In the genomic region with DNA sequence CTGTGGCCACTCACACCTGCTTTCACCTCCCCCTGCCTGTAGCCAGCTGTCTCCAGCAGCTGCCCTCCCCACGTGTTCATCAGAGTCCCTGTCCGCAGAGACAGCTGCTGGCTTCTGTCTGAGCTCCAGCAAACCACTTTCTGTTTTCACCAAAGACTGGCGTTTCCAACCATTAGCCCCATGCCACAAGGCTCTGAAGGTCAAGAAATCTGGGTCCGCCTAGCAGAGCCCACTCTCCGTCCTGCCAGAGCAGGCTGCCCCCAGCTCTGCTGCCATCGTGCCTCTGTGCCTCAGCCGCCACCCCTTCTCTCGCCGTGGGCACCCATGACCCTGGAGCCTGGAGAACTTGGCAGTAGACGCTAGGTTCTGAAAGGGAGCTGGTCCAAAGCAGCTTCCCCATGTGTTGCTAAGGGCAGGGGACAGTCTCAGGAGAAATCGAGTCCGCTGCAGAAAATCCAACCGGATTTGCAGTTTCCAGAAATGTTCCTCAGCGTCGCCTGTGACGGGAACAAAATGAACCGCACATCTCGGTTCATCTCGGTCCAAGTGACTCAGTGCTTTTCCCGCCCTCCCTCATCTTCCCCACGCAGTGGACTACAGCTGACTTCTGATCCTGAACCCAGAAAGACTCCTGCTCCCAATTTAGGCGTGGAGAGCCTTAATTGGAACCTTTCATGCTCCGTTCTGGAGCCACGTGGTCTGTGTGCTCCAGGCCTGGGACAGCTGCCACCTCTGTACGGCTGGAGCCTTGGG, we compare ENCODE assay signal across 8 cellular contexts. TPM values are rescaled to one million over a fixed set of nuclear protein-coding genes. Genes with fewer than 3 reads are reported as not detected.
DNase-seq lines count a peak whose midpoint lies in the region; ATAC-seq and TF ChIP-seq lines count a peak whose summit lies in the region.

No MANE protein-coding gene starts in this region.

- no peak overlapping the region for H3K4me2 ChIP-seq in mesendoderm (ENCODE audit: low read length)

- TF ChIP-seq POLR2A in suprapubic skin (IDR thresholded peaks at IDR 0.05): no peak

- H3K27ac Mint-ChIP-seq in activated T-helper 2 cell treated with anti-CD3 and anti-CD28 coated beads, Interferon-gamma antibody, Interleukin-2, Interleukin-4, amounts not matched to agents 10 μg/mL and 5 μg/mL and 100 μg/mL, durations not matched to agents 14 hours and 24 hours and 36 hours: no peak overlapping the region

- no peak overlapping the region for H2BK5ac ChIP-seq in mesendoderm (ENCODE audit: low read length)

- no peaks in the 10 kb centered on the region for H3K4me1 Mint-ChIP-seq in activated T-helper 2 cell treated with anti-CD3 and anti-CD28 coated beads, Interferon-gamma antibody, Interleukin-2, Interleukin-4, amounts not matched to agents 10 μg/mL and 5 μg/mL and 100 μg/mL, durations not matched to agents 14 hours and 24 hours and 36 hours (ENCODE audit: low read depth)

- peaks cover 2% of the 10 kb centered on the region for H3K36me3 Mint-ChIP-seq in activated T-helper 2 cell treated with anti-CD3 and anti-CD28 coated beads, Interferon-gamma antibody, Interleukin-2, Interleukin-4, amounts not matched to agents 10 μg/mL and 5 μg/mL and 100 μg/mL, durations not matched to agents 14 hours and 24 hours and 36 hours (ENCODE audit: low read depth)

- TF ChIP-seq CTCF in suprapubic skin (IDR thresholded peaks at IDR 0.05): no peak

- H3K4ac ChIP-seq in mesendoderm (ENCODE audit: low read depth, low read length): no peak overlapping the region

- no peak overlapping the region for H3K18ac ChIP-seq in mesendoderm (ENCODE audit: low read length)

- intact Hi-C loops in activated T-helper 2 cell treated with anti-CD3 and anti-CD28 coated beads, Interferon-gamma antibody, Interleukin-2, Interleukin-4, amounts not matched to agents 10 μg/mL and 5 μg/mL and 100 μg/mL, durations not matched to agents 14 hours and 24 hours and 36 hours (cut with micrococcal nuclease): no loop called here

- no peak for ATAC-seq in GM21619 (IDR thresholded peaks at IDR 0.05; ENCODE audit: unreplicated experiment)

- H3K9ac ChIP-seq in mesendoderm (ENCODE audit: low read length): no peak overlapping the region

- H3K23ac ChIP-seq in mesendoderm (ENCODE audit: low read length): no peak overlapping the region

- H3K4me3 Mint-ChIP-seq in activated T-helper 2 cell treated with anti-CD3 and anti-CD28 coated beads, Interferon-gamma antibody, Interleukin-2, Interleukin-4, amounts not matched to agents 10 μg/mL and 5 μg/mL and 100 μg/mL, durations not matched to agents 14 hours and 24 hours and 36 hours (ENCODE audit: low read depth): no peak overlapping the region

- H3K36me3 ChIP-seq in suprapubic skin (peaks cover 7% of the 10 kb centered on the region), mesendoderm (ENCODE audit: control insufficient read depth, insufficient read depth, low read length) (no peaks in the 10 kb centered on the region)

- 70% methylated on average over 25 of the region's 25 CpGs for WGBS in suprapubic skin
- no CpG with 5 or more reads among the region's 25 CpGs for whole genome bisulfite sequencing in mesendoderm (ENCODE audit: extremely low coverage, insufficient coverage, low lambda C conversion rate)

- no peaks in the 10 kb centered on the region for H3K79me2 ChIP-seq in mesendoderm (ENCODE audit: control insufficient read depth, insufficient read depth, low read length)

- no peak overlapping the region for H4K5ac ChIP-seq in mesendoderm (ENCODE audit: low read length)

- no peak overlapping the region for H2AK5ac ChIP-seq in mesendoderm (ENCODE audit: low read length)

- no peaks in the 10 kb centered on the region for H3K79me1 ChIP-seq in mesendoderm (ENCODE audit: low read length)

- H3K9me3 ChIP-seq in suprapubic skin: no peaks in the 10 kb centered on the region

- H3K27me3 Mint-ChIP-seq in activated T-helper 2 cell treated with anti-CD3 and anti-CD28 coated beads, Interferon-gamma antibody, Interleukin-2, Interleukin-4, amounts not matched to agents 10 μg/mL and 5 μg/mL and 100 μg/mL, durations not matched to agents 14 hours and 24 hours and 36 hours (ENCODE audit: low read depth): no peaks in the 10 kb centered on the region

- DNase-seq in NCI-H1417 (lab: John Stamatoyannopoulos, UW): peak; percentile 75 to 91 (median 83)
- peak; percentile 2 for DNase-seq in astrocyte of the hippocampus (ENCODE audit: low read depth, low spot score)
- DNase-seq in left kidney (ENCODE audit: low read depth, low spot score): peak; percentile 78
- peak; percentile 80 to 82 for DNase-seq in suprapubic skin (ENCODE audit: low spot score in 2 of 2)
- no peak for DNase-seq in activated T-helper 2 cell treated with anti-CD3 and anti-CD28 coated beads, Interferon-gamma antibody, Interleukin-2, Interleukin-4, amounts not matched to agents 10 μg/mL and 5 μg/mL and 100 μg/mL, durations not matched to agents 14 hours and 24 hours and 36 hours (ENCODE audit: low spot score)
- DNase-seq in HuH-7.5 (ENCODE audit: low spot score): no peak
- DNase-seq in mesendoderm: no peak

- H3K4me3 ChIP-seq in suprapubic skin (no peak overlapping the region), mesendoderm (ENCODE audit: low read length) (no peak overlapping the region)

- peaks cover 67% of the 10 kb centered on the region for H3K4me1 ChIP-seq in suprapubic skin
- no peaks in the 10 kb centered on the region for H3K4me1 ChIP-seq in mesendoderm (ENCODE audit: control insufficient read depth, low read depth, low read length)

- H3K27ac ChIP-seq in suprapubic skin: peak overlapping the region; percentile 76
- H3K27ac ChIP-seq in mesendoderm (ENCODE audit: low read depth, low read length): no peak overlapping the region

- H2BK15ac ChIP-seq in mesendoderm (replicated peaks; ENCODE audit: low read depth): no peak overlapping the region

- H3K27me3 ChIP-seq in suprapubic skin (no peaks in the 10 kb centered on the region), mesendoderm (ENCODE audit: insufficient read depth, low read length, poor library complexity) (no peaks in the 10 kb centered on the region)

- no peak overlapping the region for H2BK120ac ChIP-seq in mesendoderm (ENCODE audit: low read depth, low read length)

- no peak overlapping the region for H3K56ac ChIP-seq in mesendoderm (ENCODE audit: low read length)

- no peak overlapping the region for H4K8ac ChIP-seq in mesendoderm (ENCODE audit: low read depth, low read length)

- H3K9me3 Mint-ChIP-seq in activated T-helper 2 cell treated with anti-CD3 and anti-CD28 coated beads, Interferon-gamma antibody, Interleukin-2, Interleukin-4, amounts not matched to agents 10 μg/mL and 5 μg/mL and 100 μg/mL, durations not matched to agents 14 hours and 24 hours and 36 hours: no peaks in the 10 kb centered on the region

- TF ChIP-seq EP300 in suprapubic skin (IDR thresholded peaks at IDR 0.05): peak; percentile 67

RNA-seq across cellular contexts. Expression of gene TMEM120A, which starts 28.0 kb away (rescaled TPM):
- total RNA-seq in suprapubic skin: 10 to 100 TPM; 21.0 to 34.0 (median 22.4) TPM
- total RNA-seq in activated T-helper 2 cell treated with anti-CD3 and anti-CD28 coated beads, Interferon-gamma antibody, Interleukin-2, Interleukin-4, amounts not matched to agents 10 μg/mL and 5 μg/mL and 100 μg/mL, durations not matched to agents 14 hours and 24 hours and 36 hours: 62.4 and 63.7 TPM in 2 replicates
- 8.8 TPM for polyA plus RNA-seq in mesendoderm (2013, experiment 1 of 2)
- polyA plus RNA-seq in mesendoderm (2013, experiment 2 of 2): 10.0 TPM

RNA-seq across cellular contexts. Expression of gene POR, which starts 51.4 kb away (rescaled TPM):
- 100 to 1,000 TPM in 1 of 4 donors, 10 to 100 TPM in 3; 85.8 to 112 (median 91.8) TPM for total RNA-seq in suprapubic skin
- total RNA-seq in activated T-helper 2 cell treated with anti-CD3 and anti-CD28 coated beads, Interferon-gamma antibody, Interleukin-2, Interleukin-4, amounts not matched to agents 10 μg/mL and 5 μg/mL and 100 μg/mL, durations not matched to agents 14 hours and 24 hours and 36 hours: 105 and 106 TPM in 2 replicates
- polyA plus RNA-seq in mesendoderm (2013, experiment 1 of 2): 61.3 TPM
- 59.2 TPM for polyA plus RNA-seq in mesendoderm (2013, experiment 2 of 2)

Comparison
In these comparisons a context has a peak if more than half of its experiments do, and no peak if none do; other contexts are left out.
1. DNase-seq: peak in NCI-H1417 (3 of 3), astrocyte of the hippocampus (single experiment), left kidney (single experiment) and suprapubic skin (2 of 2); none in activated T-helper 2 cell treated with anti-CD3 and anti-CD28 coated beads, Interferon-gamma antibody, Interleukin-2, Interleukin-4, amounts not matched to agents 10 μg/mL and 5 μg/mL and 100 μg/mL, durations not matched to agents 14 hours and 24 hours and 36 hours (single experiment), HuH-7.5 (single experiment) and mesendoderm (single experiment).